12 cellular contexts compared by ENCODE assay signal in genomic region chr3:150365132-150365604, GRCh38. TPM values are rescaled to one million over a fixed set of nuclear protein-coding genes. Genes with fewer than 3 reads are reported as not detected.
DNase-seq lines count a peak whose midpoint lies in the region; FAIRE-seq and TF ChIP-seq lines count a peak whose summit lies in the region.
"Had no signal": no experiment of that assay in that cellular context is flagged by ENCODE, and none has a peak within 500 bp of the region (broad histone marks: within the 10 kb centered on the region; RNA-seq: fewer than 3 reads in every experiment).

No MANE protein-coding gene starts in this region.

- H2BK12ac ChIP-seq in H1 (ENCODE audit: low read depth, low read length), result no peak overlapping the region

- H3K9me3 Mint-ChIP-seq in MCF 10A (ENCODE audit: unreplicated experiment), result no peaks in the 10 kb centered on the region

- H2AK5ac ChIP-seq in H1 (ENCODE audit: low read depth, low read length), result no peak overlapping the region

- no peak overlapping the region for H2BK15ac ChIP-seq in H1 (ENCODE audit: low read length)

- no peak overlapping the region for H3K18ac ChIP-seq in H1 (ENCODE audit: extremely low read depth, low read length)

- 70% methylated on average over 5 of the region's 5 CpGs; no CpG with 5 or more reads in 1 of the 2 experiments for WGBS in H1 (ENCODE audit: extremely low coverage in 1 of 2, insufficient coverage in 1 of 2, insufficient read length in 1 of 2, insufficient replicate concordance in 2 of 2, low coverage in 1 of 2, low lambda C conversion rate in 2 of 2, missing lambda C conversion rate in 1 of 2), 2 experiments

- no peak overlapping the region for H3K23ac ChIP-seq in H1 (ENCODE audit: insufficient read length)

- H3K36me3 ChIP-seq in breast epithelium (no peaks in the 10 kb centered on the region), H1 (ENCODE audit: control insufficient read depth in 2 of 4, insufficient read depth in 4 of 4, low read length in 3 of 4) (no peaks in the 10 kb centered on the region), uterus (no peaks in the 10 kb centered on the region)
- H3K36me3 ChIP-seq: ovary had no signal

- no peaks in the 10 kb centered on the region for H3K79me1 ChIP-seq in H1 (ENCODE audit: low read depth, low read length)

- TF ChIP-seq POLR2A in breast epithelium (IDR thresholded peaks at IDR 0.05), result no peak
- no peak for TF ChIP-seq POLR2A in H1 (IDR thresholded peaks at IDR 0.05; ENCODE audit: control extremely low read depth in 1 of 2, low read depth in 2 of 2, low read length in 2 of 2)
- no peak for TF ChIP-seq POLR2A in uterus (IDR thresholded peaks at IDR 0.05)

- H4K20me1 ChIP-seq in H1 (replicated peaks in 1 of 2; ENCODE audit: control insufficient read depth in 1 of 2, insufficient read depth in 2 of 2, low read length in 2 of 2), result no peaks in the 10 kb centered on the region

- H3K23me2 ChIP-seq in H1 (ENCODE audit: low read depth, low read length), result no peaks in the 10 kb centered on the region

- H3K27ac ChIP-seq in breast epithelium (no peak overlapping the region), H1 (ENCODE audit: low read depth, low read length) (no peak overlapping the region), uterus (no peak overlapping the region)
- H3K27ac ChIP-seq: ovary had no signal

- no peaks in the 10 kb centered on the region for H3K27me3 Mint-ChIP-seq in MCF 10A (ENCODE audit: insufficient read depth, unreplicated experiment)
- H3K27me3 Mint-ChIP-seq: activated CD8-positive, alpha-beta memory T cell treated with anti-CD3 and anti-CD28 coated beads, Interleukin-2, amount 10 ng/mL, durations not matched to agents 7 days and 5 days had no signal

- peak overlapping the region; percentile 47 for H3K27ac Mint-ChIP-seq in MCF 10A (ENCODE audit: low read depth, unreplicated experiment)
- H3K27ac Mint-ChIP-seq: activated CD8-positive, alpha-beta memory T cell treated with anti-CD3 and anti-CD28 coated beads, Interleukin-2, amount 10 ng/mL, durations not matched to agents 7 days and 5 days had no signal

- H3K27me3 ChIP-seq in breast epithelium, result no peaks in the 10 kb centered on the region
- peaks cover 0 to 1% (median 0%) of the 10 kb centered on the region in 4 experiments; a peak in 1 of 7 replicates for H3K27me3 ChIP-seq in H1 (replicated peaks in 1 of 4; ENCODE audit: control insufficient read depth in 3 of 4, extremely low read depth in 1 of 4, insufficient read depth in 3 of 4, low read length in 3 of 4)
- H3K27me3 ChIP-seq in uterus, result no peaks in the 10 kb centered on the region
- H3K27me3 ChIP-seq: ovary had no signal

- BruUV-seq in MCF 10A (replicated peaks; lab: Mats Ljungman, UMichigan), result no TSS peak

- no peaks in the 10 kb centered on the region for H3K9me3 ChIP-seq in breast epithelium
- H3K9me3 ChIP-seq in H1 (ENCODE audit: insufficient read depth in 2 of 2, low read depth in 1 of 2, low read length in 1 of 2), result no peaks in the 10 kb centered on the region
- no peaks in the 10 kb centered on the region for H3K9me3 ChIP-seq in uterus
- H3K9me3 ChIP-seq: ovary had no signal

- H3K9ac ChIP-seq in H1 (replicated peaks in 1 of 4; ENCODE audit: extremely low read depth in 1 of 4, low read depth in 3 of 4, low read length in 3 of 4), result no peak overlapping the region

- no peak overlapping the region for H2AFZ ChIP-seq in H1 (ENCODE audit: low read length)

- POLR2A ChIA-PET in MCF 10A (lab: Yijun Ruan, JAX) (interaction anchor here (0.7 to 4.2 kb wide), 5 partner anchors 10 to 47 kb away, joined by 3 to 41 read pairs (median 5); partner anchors contain the start of gene TSC22D2), H1 (lab: Charles Lee; ENCODE audit: partially characterized antibody) (interaction anchor here (1.2 to 1.7 kb wide), 2 partner anchors 16 to 22 kb away, joined by 3 to 6 read pairs; no protein-coding TSS in a partner anchor)

- no peaks in the 10 kb centered on the region for H3K36me3 Mint-ChIP-seq in MCF 10A (ENCODE audit: insufficient read depth, unreplicated experiment)
- H3K36me3 Mint-ChIP-seq: activated CD8-positive, alpha-beta memory T cell treated with anti-CD3 and anti-CD28 coated beads, Interleukin-2, amount 10 ng/mL, durations not matched to agents 7 days and 5 days had no signal

- H2BK5ac ChIP-seq in H1 (ENCODE audit: low read depth, low read length), result no peak overlapping the region

- no peak overlapping the region for H4K8ac ChIP-seq in H1 (ENCODE audit: extremely low read depth, insufficient read depth, low read length)

- no peak overlapping the region for H3K4me2 ChIP-seq in H1 (ENCODE audit: insufficient read depth in 1 of 2, low read depth in 2 of 2, low read length in 2 of 2)

- no peaks in the 10 kb centered on the region for H3K4me1 ChIP-seq in breast epithelium
- H3K4me1 ChIP-seq in H1 (replicated peaks in 1 of 4; ENCODE audit: control insufficient read depth in 3 of 4, insufficient read depth in 4 of 4, low read length in 3 of 4), result peaks cover 0 to 4% (median 1%) of the 10 kb centered on the region in 4 experiments; a peak in 3 of 7 replicates
- H3K4me1 ChIP-seq in uterus, result no peaks in the 10 kb centered on the region

- no peak overlapping the region for H4K5ac ChIP-seq in H1 (ENCODE audit: insufficient read length, low read depth, low read length)

- H4K91ac ChIP-seq in H1 (replicated peaks; ENCODE audit: insufficient read length, low read length), result no peak overlapping the region

- no peak overlapping the region for H3K14ac ChIP-seq in H1 (ENCODE audit: insufficient read length)

- TF ChIP-seq CTCF in MCF 10A (IDR thresholded peaks at IDR 0.05; ENCODE audit: unreplicated experiment), result no peak
- TF ChIP-seq CTCF in breast epithelium (IDR thresholded peaks at IDR 0.05), result no peak
- TF ChIP-seq CTCF in H1 (IDR thresholded peaks at IDR 0.05; ENCODE audit: control extremely low read depth in 1 of 3, insufficient read depth in 1 of 3, low read depth in 1 of 3, low read length in 3 of 3), result no peak
- no peak for TF ChIP-seq CTCF in uterus (IDR thresholded peaks at IDR 0.05)

- H3K4ac ChIP-seq in H1 (replicated peaks; ENCODE audit: insufficient read length, low read depth, low read length), result peak overlapping the region; percentile 77

- TF ChIP-seq RAD21 in H1 (IDR thresholded peaks at IDR 0.05 in 1 of 2, conservative IDR thresholded peaks at IDR 0.05 in 1 of 2; ENCODE audit: low read depth in 2 of 2, low read length in 2 of 2), result no peak

- intact Hi-C loops in MCF 10A (cut with micrococcal nuclease) (no loop called here), breast epithelium (cut with DNase I; ENCODE audit: low total_unique reads) (no loop called here), uterus (cut with DNase I; ENCODE audit: low total_unique reads) (no loop called here)

- no peak overlapping the region for H2BK20ac ChIP-seq in H1 (ENCODE audit: low read length)

- no peaks in the 10 kb centered on the region for H3K79me2 ChIP-seq in H1 (ENCODE audit: control insufficient read depth in 1 of 2, insufficient read depth in 2 of 2, low read length in 2 of 2)

- no peak overlapping the region for H2BK120ac ChIP-seq in H1 (replicated peaks; ENCODE audit: low read depth, low read length)

- H3K4me1 Mint-ChIP-seq in MCF 10A (ENCODE audit: insufficient read depth, unreplicated experiment), result peaks cover 21% of the 10 kb centered on the region

- H3K4me3 Mint-ChIP-seq in MCF 10A (ENCODE audit: unreplicated experiment), result no peak overlapping the region
- H3K4me3 Mint-ChIP-seq: activated CD8-positive, alpha-beta memory T cell treated with anti-CD3 and anti-CD28 coated beads, Interleukin-2, amount 10 ng/mL, durations not matched to agents 7 days and 5 days had no signal

- H3K4me3 ChIP-seq in breast epithelium (no peak overlapping the region), H1 (ENCODE audit: extremely low read depth in 1 of 4, insufficient read depth in 2 of 4, low read depth in 3 of 4, low read length in 4 of 4) (no peak overlapping the region), uterus (no peak overlapping the region)
- H3K4me3 ChIP-seq: ovary, SK-N-MC had no signal

- H3K56ac ChIP-seq in H1 (replicated peaks; ENCODE audit: insufficient read length, low read depth, low read length), result no peak overlapping the region

- FAIRE-seq in H1 (lab: Jason Lieb, UNC), result no peak

- CTCF ChIA-PET in MCF 10A (lab: Yijun Ruan, JAX), result interaction anchor here (0.7 to 1.5 kb wide), 5 partner anchors 16 to 84 kb away, joined by 3 to 5 read pairs (median 4); no protein-coding TSS in a partner anchor
- CTCF ChIA-PET in H1 (lab: Charles Lee; ENCODE audit: partially characterized antibody), result interaction anchor here (1.1 kb wide), 2 partner anchors 44 to 125 kb away, joined by 3 to 5 read pairs; no protein-coding TSS in a partner anchor

- TF ChIP-seq EP300 in H1 (IDR thresholded peaks at IDR 0.05; ENCODE audit: borderline replicate concordance in 1 of 2, low read depth in 2 of 2, low read length in 2 of 2), result no peak

- DNase-seq in MCF 10A (ENCODE audit: unreplicated experiment) (peak; percentile 69), breast epithelium (ENCODE audit: low spot score in 2 of 2) (no peak), LHCN-M2 (ENCODE audit: low read depth) (peak; percentile 95), H1 (ENCODE audit: low read depth in 1 of 2, low spot score in 2 of 2) (no peak), activated T-cell treated with anti-CD3 and anti-CD28 coated beads for 4 hours (no peak), uterus (no peak), T-helper 9 cell (no peak), NOMO-1 treated with DMSO at 0.1 percent for 48 hours (lab: John Stamatoyannopoulos, UW; ENCODE audit: unreplicated experiment) (no peak)
- DNase-seq: activated CD8-positive, alpha-beta memory T cell treated with anti-CD3 and anti-CD28 coated beads, Interleukin-2, amount 10 ng/mL, durations not matched to agents 7 days and 5 days; NCI-H1105 treated with DMSO at 0.1 percent for 48 hours; ovary had no signal

TF ChIP-seq in H1, 55 proteins besides CTCF, POLR2A, EP300 and RAD21 (continues in another document):
- TF ChIP-seq CBX5 (IDR thresholded peaks at IDR 0.05; ENCODE audit: low read depth, low read length) (no peak), KDM5A (IDR thresholded peaks at IDR 0.05; ENCODE audit: low read length) (no peak), EGR1 (IDR thresholded peaks at IDR 0.05; ENCODE audit: borderline replicate concordance, low read depth, low read length) (no peak)

RNA-seq across cellular contexts. Expression of gene TSC22D2, which starts 42.9 kb away (rescaled TPM):
- total RNA-seq in MCF 10A (2022) (31.2 and 36.2 TPM in 2 replicates), breast epithelium (10 to 100 TPM; 12.1 to 19.8 (median 16.5) TPM), LHCN-M2 (2014; rRNA removed) (6.3 and 8.6 TPM in 2 replicates), uterus (10 to 100 TPM; 11.8 to 60.5 (median 23.6) TPM)
- polyA plus RNA-seq in LHCN-M2 (2012), result 14.1 TPM
- total RNA-seq in H1 (2021; fragmentation: NEBNext Ultra II Directional; extraction: Animal tissue kit (Norgen Biotek cat#: 25700)), result 25.8 and 27.6 TPM in 2 replicates
- 3.4 and 3.6 TPM in 2 replicates for polyA plus RNA-seq in H1 (2011; rRNA removed)
- 4.0 TPM for polyA plus RNA-seq in H1 (2011; cell fraction: cytosol; rRNA removed)
- polyA plus RNA-seq in H1 (2011; cell fraction: nucleus; rRNA removed), result 8.6 TPM
- 12.4 to 18.6 TPM (median 14.0 TPM) in 4 replicates for polyA plus RNA-seq in H1 (2012, experiment 1 of 2)
- 3.9 TPM for polyA plus RNA-seq in H1 (2012, experiment 2 of 2)
- 15.7 TPM for polyA plus RNA-seq in H1 (2013, experiment 1 of 2)
- polyA plus RNA-seq in H1 (2013, experiment 2 of 2), result 13.9 TPM
- polyA minus RNA-seq in H1 (2011; rRNA and poly(A)+ RNA removed), result 12.9 and 14.9 TPM in 2 replicates
- polyA minus RNA-seq in H1 (2011; cell fraction: cytosol; rRNA and poly(A)+ RNA removed), result 15.6 TPM
- 42.9 TPM for polyA minus RNA-seq in H1 (2011; cell fraction: nucleus; rRNA and poly(A)+ RNA removed)

Comparison
In these comparisons a context has a peak if more than half of its experiments do, and no peak if none do; other contexts are left out.
1. DNase-seq: peak in MCF 10A (single experiment) and LHCN-M2 (single experiment); none in breast epithelium (0 of 2), H1 (0 of 2), activated T-cell treated with anti-CD3 and anti-CD28 coated beads for 4 hours (single experiment), uterus (0 of 2), T-helper 9 cell (single experiment) and NOMO-1 treated with DMSO at 0.1 percent for 48 hours (single experiment).